ENCODE assay signal across 1 cellular context in the genomic region with DNA sequence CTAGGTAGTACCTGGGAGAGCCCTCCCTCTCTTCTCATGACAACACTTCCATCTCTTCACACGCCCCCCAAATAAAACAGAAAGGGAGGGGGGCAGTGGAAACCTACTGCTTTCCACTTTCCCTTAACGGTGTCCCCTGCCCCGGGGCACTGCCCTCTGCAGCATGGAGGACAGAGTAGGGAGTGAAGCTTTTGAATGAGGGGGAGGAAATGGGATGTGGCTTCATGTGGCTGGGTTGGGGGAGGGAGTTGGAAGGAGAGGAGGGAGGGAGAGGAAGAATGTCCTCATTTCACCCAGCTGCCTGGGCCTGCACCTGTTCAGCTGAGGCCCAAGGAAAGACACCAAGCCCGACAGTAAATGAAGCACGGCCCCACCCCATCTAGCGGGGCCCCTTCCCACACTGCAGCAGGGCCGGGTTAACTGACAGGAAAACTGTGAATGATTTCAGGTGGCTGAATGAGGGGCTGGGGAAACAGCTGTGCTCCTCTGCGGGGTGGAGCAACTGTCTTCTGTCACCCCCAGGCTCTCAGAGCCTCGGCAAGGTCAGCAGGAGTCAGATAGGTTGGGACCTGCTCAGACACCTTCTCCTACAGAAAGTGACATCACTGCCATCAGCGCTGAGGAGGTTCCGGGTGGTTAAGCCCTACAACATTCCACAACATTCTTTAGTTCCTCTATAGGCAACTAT.
A peak's percentile ranks its signal among the peaks of the same experiment; 100 is the strongest.
TF ChIP-seq lines count a peak whose summit lies in the region.

No MANE protein-coding gene starts in this region.

TF ChIP-seq in GM12878, 131 proteins besides CTCF, POLR2A, EP300 and RAD21 (continued from another document):
- peak in 1 of 2 experiments; percentile 2; a peak in 1 of 3 replicates for TF ChIP-seq EGR1 (IDR thresholded peaks at IDR 0.05; ENCODE audit: borderline replicate concordance in 1 of 2, low read depth in 2 of 2, low read length in 2 of 2)
- TF ChIP-seq ZBED1 (IDR thresholded peaks at IDR 0.05; ENCODE audit: borderline replicate concordance): no peak
- 0 out of 2 replicates have a peak, but pooled peaks have one; percentile 7 for TF ChIP-seq DPF2 (IDR thresholded peaks at IDR 0.05)
- 0 out of 2 replicates have a peak, but pooled peaks have one; percentile 14 for TF ChIP-seq TCF3 (IDR thresholded peaks at IDR 0.05; ENCODE audit: borderline replicate concordance, insufficient read depth, low read depth, low read length)
